ENCODE assay signal across 1 cellular context in the genomic region with DNA sequence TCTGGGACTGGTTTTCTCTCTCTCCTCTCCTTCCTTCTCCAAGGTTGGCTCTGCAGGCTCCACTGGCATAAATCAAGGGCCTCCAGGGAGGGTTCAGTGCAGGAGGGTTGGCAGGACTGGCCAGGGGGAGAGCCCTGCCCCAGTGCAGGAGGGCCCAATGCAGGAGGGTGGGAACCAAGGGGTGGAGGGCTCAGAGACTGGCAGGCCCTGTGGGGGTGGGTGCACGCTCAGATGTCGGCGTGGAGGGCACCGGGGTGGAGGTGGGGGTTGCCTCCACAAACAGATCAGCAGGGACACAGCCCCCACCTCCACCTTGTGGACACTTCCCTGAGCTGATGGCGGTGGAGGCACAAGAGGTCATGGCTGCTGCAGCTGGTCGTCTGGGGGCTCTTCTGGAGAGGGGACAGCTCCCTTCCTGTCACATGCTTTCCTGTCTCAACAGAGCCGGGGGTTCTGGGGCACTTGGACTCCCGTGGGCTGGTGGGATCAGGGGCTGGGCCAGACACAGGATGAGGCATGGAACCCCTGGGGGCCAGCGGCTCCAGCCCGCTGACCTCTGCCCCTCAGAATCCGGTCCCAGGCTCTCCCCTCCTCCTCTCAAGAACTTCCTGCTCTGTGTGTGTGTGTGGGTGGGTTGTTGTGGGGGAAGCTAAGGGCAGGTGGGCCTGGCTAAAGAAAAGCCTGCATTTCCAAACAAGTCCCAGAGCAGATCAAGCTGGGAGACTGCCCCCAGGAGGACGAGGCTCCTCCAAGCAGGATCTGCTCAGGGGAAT.
A peak's percentile ranks its signal among the peaks of the same experiment; 100 is the strongest.
TF ChIP-seq lines count a peak whose summit lies in the region.

No MANE protein-coding gene starts in this region.

TF ChIP-seq in HepG2, 621 proteins besides CTCF, POLR2A, EP300 and RAD21 (continued from another document and continues in another):
- TF ChIP-seq, protein P1, sequence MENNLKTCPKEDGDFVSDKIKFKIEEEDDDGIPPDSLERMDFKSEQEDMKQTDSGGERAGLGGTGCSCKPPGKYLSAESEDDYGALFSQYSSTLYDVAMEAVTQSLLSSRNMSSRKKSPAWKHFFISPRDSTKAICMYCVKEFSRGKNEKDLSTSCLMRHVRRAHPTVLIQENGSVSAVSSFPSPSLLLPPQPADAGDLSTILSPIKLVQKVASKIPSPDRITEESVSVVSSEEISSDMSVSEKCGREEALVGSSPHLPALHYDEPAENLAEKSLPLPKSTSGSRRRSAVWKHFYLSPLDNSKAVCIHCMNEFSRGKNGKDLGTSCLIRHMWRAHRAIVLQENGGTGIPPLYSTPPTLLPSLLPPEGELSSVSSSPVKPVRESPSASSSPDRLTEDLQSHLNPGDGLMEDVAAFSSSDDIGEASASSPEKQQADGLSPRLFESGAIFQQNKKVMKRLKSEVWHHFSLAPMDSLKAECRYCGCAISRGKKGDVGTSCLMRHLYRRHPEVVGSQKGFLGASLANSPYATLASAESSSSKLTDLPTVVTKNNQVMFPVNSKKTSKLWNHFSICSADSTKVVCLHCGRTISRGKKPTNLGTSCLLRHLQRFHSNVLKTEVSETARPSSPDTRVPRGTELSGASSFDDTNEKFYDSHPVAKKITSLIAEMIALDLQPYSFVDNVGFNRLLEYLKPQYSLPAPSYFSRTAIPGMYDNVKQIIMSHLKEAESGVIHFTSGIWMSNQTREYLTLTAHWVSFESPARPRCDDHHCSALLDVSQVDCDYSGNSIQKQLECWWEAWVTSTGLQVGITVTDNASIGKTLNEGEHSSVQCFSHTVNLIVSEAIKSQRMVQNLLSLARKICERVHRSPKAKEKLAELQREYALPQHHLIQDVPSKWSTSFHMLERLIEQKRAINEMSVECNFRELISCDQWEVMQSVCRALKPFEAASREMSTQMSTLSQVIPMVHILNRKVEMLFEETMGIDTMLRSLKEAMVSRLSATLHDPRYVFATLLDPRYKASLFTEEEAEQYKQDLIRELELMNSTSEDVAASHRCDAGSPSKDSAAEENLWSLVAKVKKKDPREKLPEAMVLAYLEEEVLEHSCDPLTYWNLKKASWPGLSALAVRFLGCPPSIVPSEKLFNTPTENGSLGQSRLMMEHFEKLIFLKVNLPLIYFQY (CRISPR knock-in tag; IDR thresholded peaks at IDR 0.05; ENCODE audit: borderline replicate concordance) = peak; percentile 54
- no peak; the same call in 1 of the 2 replicates for TF ChIP-seq FOXA3 (CRISPR knock-in tag; IDR thresholded peaks at IDR 0.05)
- TF ChIP-seq ZNF260 (CRISPR knock-in tag; IDR thresholded peaks at IDR 0.05; ENCODE audit: borderline replicate concordance, low read depth) = peak; percentile 73; the same call in 1 of the 2 replicates
- TF ChIP-seq, protein P2, sequence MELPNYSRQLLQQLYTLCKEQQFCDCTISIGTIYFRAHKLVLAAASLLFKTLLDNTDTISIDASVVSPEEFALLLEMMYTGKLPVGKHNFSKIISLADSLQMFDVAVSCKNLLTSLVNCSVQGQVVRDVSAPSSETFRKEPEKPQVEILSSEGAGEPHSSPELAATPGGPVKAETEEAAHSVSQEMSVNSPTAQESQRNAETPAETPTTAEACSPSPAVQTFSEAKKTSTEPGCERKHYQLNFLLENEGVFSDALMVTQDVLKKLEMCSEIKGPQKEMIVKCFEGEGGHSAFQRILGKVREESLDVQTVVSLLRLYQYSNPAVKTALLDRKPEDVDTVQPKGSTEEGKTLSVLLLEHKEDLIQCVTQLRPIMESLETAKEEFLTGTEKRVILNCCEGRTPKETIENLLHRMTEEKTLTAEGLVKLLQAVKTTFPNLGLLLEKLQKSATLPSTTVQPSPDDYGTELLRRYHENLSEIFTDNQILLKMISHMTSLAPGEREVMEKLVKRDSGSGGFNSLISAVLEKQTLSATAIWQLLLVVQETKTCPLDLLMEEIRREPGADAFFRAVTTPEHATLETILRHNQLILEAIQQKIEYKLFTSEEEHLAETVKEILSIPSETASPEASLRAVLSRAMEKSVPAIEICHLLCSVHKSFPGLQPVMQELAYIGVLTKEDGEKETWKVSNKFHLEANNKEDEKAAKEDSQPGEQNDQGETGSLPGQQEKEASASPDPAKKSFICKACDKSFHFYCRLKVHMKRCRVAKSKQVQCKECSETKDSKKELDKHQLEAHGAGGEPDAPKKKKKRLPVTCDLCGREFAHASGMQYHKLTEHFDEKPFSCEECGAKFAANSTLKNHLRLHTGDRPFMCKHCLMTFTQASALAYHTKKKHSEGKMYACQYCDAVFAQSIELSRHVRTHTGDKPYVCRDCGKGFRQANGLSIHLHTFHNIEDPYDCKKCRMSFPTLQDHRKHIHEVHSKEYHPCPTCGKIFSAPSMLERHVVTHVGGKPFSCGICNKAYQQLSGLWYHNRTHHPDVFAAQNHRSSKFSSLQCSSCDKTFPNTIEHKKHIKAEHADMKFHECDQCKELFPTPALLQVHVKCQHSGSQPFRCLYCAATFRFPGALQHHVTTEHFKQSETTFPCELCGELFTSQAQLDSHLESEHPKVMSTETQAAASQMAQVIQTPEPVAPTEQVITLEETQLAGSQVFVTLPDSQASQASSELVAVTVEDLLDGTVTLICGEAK (IDR thresholded peaks at IDR 0.05) = no peak
- TF ChIP-seq, protein P2 (CRISPR knock-in tag; IDR thresholded peaks at IDR 0.05) = peak; percentile 68; the same call in 1 of the 2 replicates
- no peak for TF ChIP-seq ZSCAN9 (CRISPR knock-in tag; IDR thresholded peaks at IDR 0.05; ENCODE audit: borderline replicate concordance)
- 0 out of 2 replicates have a peak, but pooled peaks have one; percentile 37 for TF ChIP-seq ZSCAN20 (CRISPR knock-in tag; IDR thresholded peaks at IDR 0.05; ENCODE audit: borderline replicate concordance)
- peak; percentile 13 for TF ChIP-seq HMG20B (CRISPR knock-in tag; conservative IDR thresholded peaks at IDR 0.05)
- TF ChIP-seq IRX3 (CRISPR knock-in tag; IDR thresholded peaks at IDR 0.05; ENCODE audit: borderline replicate concordance, low read depth) = no peak; the same call in 1 of the 2 replicates
- no peak; the same call in none of the 2 replicates for TF ChIP-seq BRD4 (CRISPR knock-in tag; IDR thresholded peaks at IDR 0.05)
- no peak; the same call in 1 of the 2 replicates for TF ChIP-seq ERF (CRISPR knock-in tag; IDR thresholded peaks at IDR 0.05)
- no peak for TF ChIP-seq ZNF543 (CRISPR knock-in tag; IDR thresholded peaks at IDR 0.05)
- no peak for TF ChIP-seq CHD2 (IDR thresholded peaks at IDR 0.05; ENCODE audit: low read depth, low read length)
- no peak for TF ChIP-seq ZNF878 (CRISPR knock-in tag; IDR thresholded peaks at IDR 0.05)
- TF ChIP-seq GTF3A (CRISPR knock-in tag; conservative IDR thresholded peaks at IDR 0.05) = no peak; the same call in 1 of the 2 replicates
- peak; percentile 75 for TF ChIP-seq ZSCAN25 (CRISPR knock-in tag; IDR thresholded peaks at IDR 0.05)
- TF ChIP-seq ATF7-NPFF (CRISPR knock-in tag; IDR thresholded peaks at IDR 0.05; ENCODE audit: low read depth) = peak; percentile 69
- TF ChIP-seq, protein P3, sequence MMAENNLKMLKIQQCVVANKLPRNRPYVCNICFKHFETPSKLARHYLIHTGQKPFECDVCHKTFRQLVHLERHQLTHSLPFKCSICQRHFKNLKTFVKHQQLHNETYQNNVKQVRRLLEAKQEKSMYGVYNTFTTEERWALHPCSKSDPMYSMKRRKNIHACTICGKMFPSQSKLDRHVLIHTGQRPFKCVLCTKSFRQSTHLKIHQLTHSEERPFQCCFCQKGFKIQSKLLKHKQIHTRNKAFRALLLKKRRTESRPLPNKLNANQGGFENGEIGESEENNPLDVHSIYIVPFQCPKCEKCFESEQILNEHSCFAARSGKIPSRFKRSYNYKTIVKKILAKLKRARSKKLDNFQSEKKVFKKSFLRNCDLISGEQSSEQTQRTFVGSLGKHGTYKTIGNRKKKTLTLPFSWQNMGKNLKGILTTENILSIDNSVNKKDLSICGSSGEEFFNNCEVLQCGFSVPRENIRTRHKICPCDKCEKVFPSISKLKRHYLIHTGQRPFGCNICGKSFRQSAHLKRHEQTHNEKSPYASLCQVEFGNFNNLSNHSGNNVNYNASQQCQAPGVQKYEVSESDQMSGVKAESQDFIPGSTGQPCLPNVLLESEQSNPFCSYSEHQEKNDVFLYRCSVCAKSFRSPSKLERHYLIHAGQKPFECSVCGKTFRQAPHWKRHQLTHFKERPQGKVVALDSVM (CRISPR knock-in tag; IDR thresholded peaks at IDR 0.05) = no peak
- TF ChIP-seq ADNP (CRISPR knock-in tag; IDR thresholded peaks at IDR 0.05) = no peak
- peak; percentile 70 for TF ChIP-seq ZNF124 (CRISPR knock-in tag; IDR thresholded peaks at IDR 0.05)
- TF ChIP-seq ELF3 (CRISPR knock-in tag; IDR thresholded peaks at IDR 0.05) = 0 out of 2 replicates have a peak, but pooled peaks have one; percentile 36
- TF ChIP-seq, protein P4, sequence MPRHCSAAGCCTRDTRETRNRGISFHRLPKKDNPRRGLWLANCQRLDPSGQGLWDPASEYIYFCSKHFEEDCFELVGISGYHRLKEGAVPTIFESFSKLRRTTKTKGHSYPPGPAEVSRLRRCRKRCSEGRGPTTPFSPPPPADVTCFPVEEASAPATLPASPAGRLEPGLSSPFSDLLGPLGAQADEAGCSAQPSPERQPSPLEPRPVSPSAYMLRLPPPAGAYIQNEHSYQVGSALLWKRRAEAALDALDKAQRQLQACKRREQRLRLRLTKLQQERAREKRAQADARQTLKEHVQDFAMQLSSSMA (CRISPR knock-in tag; IDR thresholded peaks at IDR 0.05) = peak; percentile 96
- TF ChIP-seq, protein P5, sequence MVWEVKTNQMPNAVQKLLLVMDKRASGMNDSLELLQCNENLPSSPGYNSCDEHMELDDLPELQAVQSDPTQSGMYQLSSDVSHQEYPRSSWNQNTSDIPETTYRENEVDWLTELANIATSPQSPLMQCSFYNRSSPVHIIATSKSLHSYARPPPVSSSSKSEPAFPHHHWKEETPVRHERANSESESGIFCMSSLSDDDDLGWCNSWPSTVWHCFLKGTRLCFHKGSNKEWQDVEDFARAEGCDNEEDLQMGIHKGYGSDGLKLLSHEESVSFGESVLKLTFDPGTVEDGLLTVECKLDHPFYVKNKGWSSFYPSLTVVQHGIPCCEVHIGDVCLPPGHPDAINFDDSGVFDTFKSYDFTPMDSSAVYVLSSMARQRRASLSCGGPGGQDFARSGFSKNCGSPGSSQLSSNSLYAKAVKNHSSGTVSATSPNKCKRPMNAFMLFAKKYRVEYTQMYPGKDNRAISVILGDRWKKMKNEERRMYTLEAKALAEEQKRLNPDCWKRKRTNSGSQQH (CRISPR knock-in tag; IDR thresholded peaks at IDR 0.05; ENCODE audit: low read depth) = no peak
- peak; percentile 31; the same call in 1 of the 2 replicates for TF ChIP-seq ZNF556 (CRISPR knock-in tag; IDR thresholded peaks at IDR 0.05; ENCODE audit: borderline replicate concordance)
- TF ChIP-seq ZNF547 (CRISPR knock-in tag; IDR thresholded peaks at IDR 0.05) = peak; percentile 67; the same call in 1 of the 2 replicates
- peak; percentile 44; the same call in 1 of the 2 replicates for TF ChIP-seq ZMYM2 (CRISPR knock-in tag; IDR thresholded peaks at IDR 0.05)
- peak; percentile 69; the same call in 1 of the 2 replicates for TF ChIP-seq ZNF431 (CRISPR knock-in tag; IDR thresholded peaks at IDR 0.05; ENCODE audit: borderline replicate concordance, low read depth)
- TF ChIP-seq RFX1 (IDR thresholded peaks at IDR 0.05) = no peak
- peak; percentile 79 for TF ChIP-seq ZBTB7B (CRISPR knock-in tag; IDR thresholded peaks at IDR 0.05)
- TF ChIP-seq, protein P6, sequence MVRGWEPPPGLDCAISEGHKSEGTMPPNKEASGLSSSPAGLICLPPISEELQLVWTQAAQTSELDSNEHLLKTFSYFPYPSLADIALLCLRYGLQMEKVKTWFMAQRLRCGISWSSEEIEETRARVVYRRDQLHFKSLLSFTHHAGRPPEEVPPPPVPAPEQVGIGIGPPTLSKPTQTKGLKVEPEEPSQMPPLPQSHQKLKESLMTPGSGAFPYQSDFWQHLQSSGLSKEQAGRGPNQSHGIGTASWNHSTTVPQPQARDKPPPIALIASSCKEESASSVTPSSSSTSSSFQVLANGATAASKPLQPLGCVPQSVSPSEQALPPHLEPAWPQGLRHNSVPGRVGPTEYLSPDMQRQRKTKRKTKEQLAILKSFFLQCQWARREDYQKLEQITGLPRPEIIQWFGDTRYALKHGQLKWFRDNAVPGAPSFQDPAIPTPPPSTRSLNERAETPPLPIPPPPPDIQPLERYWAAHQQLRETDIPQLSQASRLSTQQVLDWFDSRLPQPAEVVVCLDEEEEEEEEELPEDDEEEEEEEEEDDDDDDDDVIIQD (CRISPR knock-in tag; IDR thresholded peaks at IDR 0.05; ENCODE audit: low read depth) = peak; percentile 57; the same call in 1 of the 2 replicates
- peak; percentile 46 for TF ChIP-seq POLR2G (IDR thresholded peaks at IDR 0.05; ENCODE audit: low read depth, low read length)
- TF ChIP-seq SALL2 (CRISPR knock-in tag; IDR thresholded peaks at IDR 0.05) = peak; percentile 62; the same call in 1 of the 2 replicates
- no peak for TF ChIP-seq ZNF530 (CRISPR knock-in tag; IDR thresholded peaks at IDR 0.05; ENCODE audit: low read depth)
- TF ChIP-seq SALL1 (CRISPR knock-in tag; IDR thresholded peaks at IDR 0.05) = peak; percentile 83
- TF ChIP-seq ZNF235 (CRISPR knock-in tag; IDR thresholded peaks at IDR 0.05; ENCODE audit: borderline replicate concordance) = peak; percentile 40; the same call in 1 of the 2 replicates
- no peak for TF ChIP-seq ZNF121 (CRISPR knock-in tag; IDR thresholded peaks at IDR 0.05)
- no peak for TF ChIP-seq CAMTA2 (CRISPR knock-in tag; IDR thresholded peaks at IDR 0.05; ENCODE audit: borderline replicate concordance)
- TF ChIP-seq ZNF616 (CRISPR knock-in tag; IDR thresholded peaks at IDR 0.05; ENCODE audit: low read depth) = 0 out of 2 replicates have a peak, but pooled peaks have one; percentile 32
